8 cellular contexts compared by ENCODE assay signal in genomic region chr7:47497367-47498096, GRCh38.
DNase-seq lines count a peak whose midpoint lies in the region; ATAC-seq lines count a peak whose summit lies in the region.

No MANE protein-coding gene starts in this region.

- CTCF ChIA-PET in naive thymus-derived CD4-positive, alpha-beta T cell (lab: Charles Lee): interaction anchor here (0.6 kb wide), 1 partner anchor 9 kb away, joined by 4 read pairs; no protein-coding TSS in a partner anchor

- no peaks in the 10 kb centered on the region for H3K9me3 Mint-ChIP-seq in naive thymus-derived CD4-positive, alpha-beta T cell
- no peaks in the 10 kb centered on the region for H3K9me3 Mint-ChIP-seq in stimulated activated effector memory CD8-positive, alpha-beta T cell treated with anti-CD3 and anti-CD28 coated beads, Interleukin-12 subunit alpha, Interleukin-12 subunit beta, amount 100 ng/mL, for 72 hours

- POLR2A ChIA-PET in naive thymus-derived CD4-positive, alpha-beta T cell (lab: Charles Lee): no interaction called here

- ATAC-seq in HG02885 (IDR thresholded peaks at IDR 0.05; ENCODE audit: poor library complexity, unreplicated experiment): peak; percentile 93
- peak; percentile 77 for ATAC-seq in naive thymus-derived CD4-positive, alpha-beta T cell
- ATAC-seq in stimulated activated effector memory CD8-positive, alpha-beta T cell treated with anti-CD3 and anti-CD28 coated beads, Interleukin-12 subunit alpha, Interleukin-12 subunit beta, amount 100 ng/mL, for 72 hours: no peak

- no peaks in the 10 kb centered on the region for H3K27me3 ChIP-seq in naive thymus-derived CD4-positive, alpha-beta T cell (ENCODE audit: control insufficient read depth in 2 of 2, insufficient read depth in 2 of 2, low read length in 2 of 2)

- H3K36me3 ChIP-seq in naive thymus-derived CD4-positive, alpha-beta T cell (ENCODE audit: control insufficient read depth in 2 of 3, insufficient read depth in 3 of 3, low read length in 3 of 3): no peaks in the 10 kb centered on the region

- peak; percentile 66 for DNase-seq in GM19238 (ENCODE audit: insufficient read length, low spot score)
- peak; percentile 71 for DNase-seq in RPMI8226
- no peak for DNase-seq in naive thymus-derived CD4-positive, alpha-beta T cell
- no peak for DNase-seq in HPDE6-E6E7 (ENCODE audit: extremely low spot score)
- no peak for DNase-seq in ureter (ENCODE audit: low spot score)
- no peak for DNase-seq in activated CD4-positive, alpha-beta T cell treated with anti-CD3 and anti-CD28 coated beads, Interleukin-2, amount 50 U/mL, for 1 hour
- no peak for DNase-seq in stimulated activated effector memory CD8-positive, alpha-beta T cell treated with anti-CD3 and anti-CD28 coated beads, Interleukin-12 subunit alpha, Interleukin-12 subunit beta, amount 100 ng/mL, for 72 hours (ENCODE audit: low spot score in 2 of 2)

- intact Hi-C loops in naive thymus-derived CD4-positive, alpha-beta T cell (cut with micrococcal nuclease): no loop called here

- peaks cover 0 to 13% (median 0%) of the 10 kb centered on the region in 5 donors for H3K27me3 Mint-ChIP-seq in naive thymus-derived CD4-positive, alpha-beta T cell

- H3K4me3 ChIP-seq in naive thymus-derived CD4-positive, alpha-beta T cell (ENCODE audit: low read length): no peak overlapping the region

- H3K27ac Mint-ChIP-seq in naive thymus-derived CD4-positive, alpha-beta T cell: peak overlapping the region in 1 of 9 donors; percentile 62
- no peak overlapping the region for H3K27ac Mint-ChIP-seq in stimulated activated effector memory CD8-positive, alpha-beta T cell treated with anti-CD3 and anti-CD28 coated beads, Interleukin-12 subunit alpha, Interleukin-12 subunit beta, amount 100 ng/mL, for 72 hours

- no peak overlapping the region for H3K27ac ChIP-seq in naive thymus-derived CD4-positive, alpha-beta T cell (ENCODE audit: low read depth, low read length)

- peaks cover 0 to 15% (median 3%) of the 10 kb centered on the region in 7 donors for H3K4me1 Mint-ChIP-seq in naive thymus-derived CD4-positive, alpha-beta T cell
- H3K4me1 Mint-ChIP-seq in stimulated activated effector memory CD8-positive, alpha-beta T cell treated with anti-CD3 and anti-CD28 coated beads, Interleukin-12 subunit alpha, Interleukin-12 subunit beta, amount 100 ng/mL, for 72 hours: no peaks in the 10 kb centered on the region

- H3K4me3 Mint-ChIP-seq in naive thymus-derived CD4-positive, alpha-beta T cell: peak overlapping the region in 1 of 10 donors; percentile 39
- no peak overlapping the region for H3K4me3 Mint-ChIP-seq in stimulated activated effector memory CD8-positive, alpha-beta T cell treated with anti-CD3 and anti-CD28 coated beads, Interleukin-12 subunit alpha, Interleukin-12 subunit beta, amount 100 ng/mL, for 72 hours

- H3K4me1 ChIP-seq in naive thymus-derived CD4-positive, alpha-beta T cell (ENCODE audit: control insufficient read depth in 2 of 2, insufficient read depth in 2 of 2, low read length in 2 of 2): no peaks in the 10 kb centered on the region

- no peaks in the 10 kb centered on the region for H3K9me3 ChIP-seq in naive thymus-derived CD4-positive, alpha-beta T cell (ENCODE audit: control insufficient read depth in 2 of 3, low read length in 3 of 3)

- no peaks in the 10 kb centered on the region for H3K36me3 Mint-ChIP-seq in naive thymus-derived CD4-positive, alpha-beta T cell
- no peaks in the 10 kb centered on the region for H3K36me3 Mint-ChIP-seq in stimulated activated effector memory CD8-positive, alpha-beta T cell treated with anti-CD3 and anti-CD28 coated beads, Interleukin-12 subunit alpha, Interleukin-12 subunit beta, amount 100 ng/mL, for 72 hours

Comparison
In these comparisons a context has a peak if more than half of its experiments do, and no peak if none do; other contexts are left out.
1. DNase-seq: peak in GM19238 (single experiment) and RPMI8226 (single experiment); none in naive thymus-derived CD4-positive, alpha-beta T cell (0 of 9), HPDE6-E6E7 (single experiment), ureter (single experiment), activated CD4-positive, alpha-beta T cell treated with anti-CD3 and anti-CD28 coated beads, Interleukin-2, amount 50 U/mL, for 1 hour (single experiment) and stimulated activated effector memory CD8-positive, alpha-beta T cell treated with anti-CD3 and anti-CD28 coated beads, Interleukin-12 subunit alpha, Interleukin-12 subunit beta, amount 100 ng/mL, for 72 hours (0 of 2).